In the genomic region with DNA sequence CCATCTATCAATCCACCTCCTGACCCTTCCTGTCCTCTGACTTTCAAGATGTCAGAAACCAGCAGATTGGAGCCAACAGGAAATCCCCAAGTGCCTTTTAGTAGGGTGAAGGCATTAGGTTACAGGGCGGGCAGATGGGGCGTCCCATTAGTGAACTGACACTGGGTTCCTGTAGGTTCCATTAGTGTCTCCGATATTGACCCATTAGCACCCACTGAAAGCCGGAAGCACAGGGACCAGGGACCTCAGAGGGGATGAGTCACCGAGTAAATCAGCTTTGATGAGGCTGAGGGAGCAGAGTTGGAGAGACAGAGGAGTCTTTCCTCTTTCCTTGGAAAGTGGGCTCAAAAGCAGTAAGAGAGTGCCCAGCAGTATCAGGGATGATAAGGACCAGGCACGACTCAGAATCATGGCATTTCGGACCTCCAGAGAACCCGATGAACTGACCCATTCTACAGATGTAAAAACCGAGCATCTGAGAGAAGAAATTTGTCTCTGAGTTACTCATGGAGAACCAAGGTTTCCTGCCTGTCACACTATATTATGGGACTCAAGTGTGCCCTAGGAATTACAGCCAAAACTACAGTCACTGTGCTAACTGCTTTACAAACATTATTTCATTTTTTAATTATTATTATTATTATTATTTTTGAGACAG, we compare ENCODE assay signal across 1 cellular context.
A peak's percentile ranks its signal among the peaks of the same experiment; 100 is the strongest.
TF ChIP-seq lines count a peak whose summit lies in the region.

No MANE protein-coding gene starts in this region.

TF ChIP-seq in K562, 482 proteins besides CTCF, POLR2A, EP300 and RAD21 (continued from another document):
- no peak for TF ChIP-seq U2AF2 (optimal IDR thresholded peaks at IDR 0.05; ENCODE audit: low read depth, low read length)
- TF ChIP-seq, protein P1, sequence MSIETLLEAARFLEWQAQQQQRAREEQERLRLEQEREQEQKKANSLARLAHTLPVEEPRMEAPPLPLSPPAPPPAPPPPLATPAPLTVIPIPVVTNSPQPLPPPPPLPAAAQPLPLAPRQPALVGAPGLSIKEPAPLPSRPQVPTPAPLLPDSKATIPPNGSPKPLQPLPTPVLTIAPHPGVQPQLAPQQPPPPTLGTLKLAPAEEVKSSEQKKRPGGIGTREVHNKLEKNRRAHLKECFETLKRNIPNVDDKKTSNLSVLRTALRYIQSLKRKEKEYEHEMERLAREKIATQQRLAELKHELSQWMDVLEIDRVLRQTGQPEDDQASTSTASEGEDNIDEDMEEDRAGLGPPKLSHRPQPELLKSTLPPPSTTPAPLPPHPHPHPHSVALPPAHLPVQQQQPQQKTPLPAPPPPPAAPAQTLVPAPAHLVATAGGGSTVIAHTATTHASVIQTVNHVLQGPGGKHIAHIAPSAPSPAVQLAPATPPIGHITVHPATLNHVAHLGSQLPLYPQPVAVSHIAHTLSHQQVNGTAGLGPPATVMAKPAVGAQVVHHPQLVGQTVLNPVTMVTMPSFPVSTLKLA (conservative IDR thresholded peaks at IDR 0.05), result no peak
- TF ChIP-seq CCNT2 (IDR thresholded peaks at IDR 0.05; ENCODE audit: borderline replicate concordance, extremely low read depth, insufficient read length, low read depth, low read length), result no peak
- TF ChIP-seq, protein P2, sequence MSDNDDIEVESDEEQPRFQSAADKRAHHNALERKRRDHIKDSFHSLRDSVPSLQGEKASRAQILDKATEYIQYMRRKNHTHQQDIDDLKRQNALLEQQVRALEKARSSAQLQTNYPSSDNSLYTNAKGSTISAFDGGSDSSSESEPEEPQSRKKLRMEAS (CRISPR knock-in tag; IDR thresholded peaks at IDR 0.05), result no peak
- TF ChIP-seq CBX3 (IDR thresholded peaks at IDR 0.05; ENCODE audit: borderline replicate concordance in 1 of 2, low read length in 2 of 2), result no peak
- peak; percentile 77 for TF ChIP-seq RBM25 (IDR thresholded peaks at IDR 0.05; ENCODE audit: low read depth, low read length, severe bottlenecking)
- no peak for TF ChIP-seq TFAM (CRISPR knock-in tag; conservative IDR thresholded peaks at IDR 0.05)
- no peak for TF ChIP-seq TCF7L2 (IDR thresholded peaks at IDR 0.05; ENCODE audit: low read depth, low read length)
TF ChIP-seq in K562: peak in this region for 12.
